ENCODE assay signal across 11 cellular contexts in the genomic region with DNA sequence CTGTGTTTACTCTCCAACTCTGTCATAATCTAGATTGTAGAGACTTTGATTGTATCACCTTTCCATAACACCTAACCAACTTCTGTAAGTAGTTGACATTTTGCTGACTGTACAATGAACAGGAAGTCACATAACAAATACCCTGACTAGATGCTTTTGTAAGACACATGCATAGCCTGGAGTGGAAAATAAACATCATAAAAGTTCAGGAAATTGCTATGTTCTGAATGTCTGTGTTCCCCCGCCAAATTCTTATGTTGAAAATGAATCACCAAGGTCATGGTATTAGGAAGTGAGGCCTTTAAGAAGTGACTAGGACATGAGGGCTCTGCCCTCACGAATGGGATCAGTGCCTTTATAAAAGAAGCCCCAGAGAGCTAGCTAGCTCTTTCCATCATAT. TPM values are rescaled to one million over a fixed set of nuclear protein-coding genes. Genes with fewer than 3 reads are reported as not detected.
DNase-seq lines count a peak whose midpoint lies in the region; ATAC-seq, FAIRE-seq and TF ChIP-seq lines count a peak whose summit lies in the region.
"Had no signal": no experiment of that assay in that cellular context is flagged by ENCODE, and none has a peak within 500 bp of the region (broad histone marks: within the 10 kb centered on the region; RNA-seq: fewer than 3 reads in every experiment).

No MANE protein-coding gene starts in this region.

- no peak for TF ChIP-seq RAD21 in K562 (CRISPR knock-in tag; conservative IDR thresholded peaks at IDR 0.05 in 1 of 2, IDR thresholded peaks at IDR 0.05 in 1 of 2)

- no peak overlapping the region for H3K9ac ChIP-seq in Karpas-422 (ENCODE audit: low read length)
- H3K9ac ChIP-seq in K562 (ENCODE audit: insufficient read depth in 1 of 2, low read depth in 2 of 2, low read length in 2 of 2) = no peak overlapping the region

- H3K27me3 ChIP-seq in Karpas-422 (ENCODE audit: low read length) (no peaks in the 10 kb centered on the region), K562 (ENCODE audit: control insufficient read depth in 2 of 2, insufficient read depth in 2 of 2, low read length in 2 of 2) (peaks cover 2 to 6% of the 10 kb centered on the region in 2 experiments; a peak in 3 of 5 replicates)
- H3K27me3 ChIP-seq: pancreas had no signal

- no peak for FAIRE-seq in K562 (lab: Jason Lieb, UNC)
- FAIRE-seq: pancreas had no signal

- CTCF ChIA-PET in K562 (lab: Yijun Ruan, JAX; ENCODE audit: low intra/inter-chr PET ratio) = no interaction called here

- DNase-seq in DMS153 (lab: John Stamatoyannopoulos, UW) (peak; percentile 93), Karpas-422 (peak; percentile 14), K562 (ENCODE audit: extremely low read depth in 1 of 4, low spot score in 3 of 4) (no peak), lung microvascular endothelial cell (ENCODE audit: low read depth in 2 of 2) (peak; percentile 90 to 96), OCI-M2 (lab: John Stamatoyannopoulos, UW; ENCODE audit: unreplicated experiment) (no peak), NCI-H345 (lab: John Stamatoyannopoulos, UW) (no peak), GM19240 (ENCODE audit: insufficient read length, low spot score) (no peak)
- DNase-seq: activated gamma-delta T cell; pancreas; stimulated activated naive CD4-positive, alpha-beta T cell treated with Interleukin-2 at 50 U/mL for 16 hours had no signal

- no peak for TF ChIP-seq EP300 in K562 (IDR thresholded peaks at IDR 0.05; ENCODE audit: low read length)

- H3K9me3 ChIP-seq in Karpas-422 (ENCODE audit: low read length) = no peaks in the 10 kb centered on the region
- no peaks in the 10 kb centered on the region; the same call in 1 of the 2 replicates for H3K9me3 ChIP-seq in K562 (replicated peaks; ENCODE audit: control insufficient read depth, insufficient read depth, low read depth, low read length)
- H3K9me3 ChIP-seq: pancreas had no signal

- H3K4me3 ChIP-seq in Karpas-422 (ENCODE audit: low read length) = no peak overlapping the region
- H3K4me3 ChIP-seq in K562 = no peak overlapping the region
- H3K4me3 ChIP-seq: pancreas had no signal

- H2AFZ ChIP-seq in Karpas-422 (ENCODE audit: low read length) (no peak overlapping the region), K562 (ENCODE audit: low read depth, low read length) (no peak overlapping the region)

- no peaks in the 10 kb centered on the region for H3K9me2 ChIP-seq in Karpas-422 (replicated peaks; ENCODE audit: insufficient read depth, low read length)

- TF ChIP-seq CTCF in K562 (IDR thresholded peaks at IDR 0.05 in 2 of 3, conservative IDR thresholded peaks at IDR 0.05 in 1 of 3; ENCODE audit: insufficient read depth in 2 of 3, low read depth in 1 of 3, low read length in 3 of 3) = no peak

- ATAC-seq in K562 (no peak), HG03095 (IDR thresholded peaks at IDR 0.05; ENCODE audit: unreplicated experiment) (no peak)

- H3K4me2 ChIP-seq in Karpas-422 (ENCODE audit: low read depth, low read length, poor library complexity, severe bottlenecking) = no peak overlapping the region
- no peak overlapping the region for H3K4me2 ChIP-seq in K562 (ENCODE audit: insufficient read depth, low read length)

- WGBS in K562 (ENCODE audit: insufficient coverage, low coverage, missing lambda C conversion rate) = 5% methylated on average over 2 of the region's 2 CpGs

- H3K9me1 ChIP-seq in K562 (ENCODE audit: control insufficient read depth, insufficient read depth, low read length) = no peaks in the 10 kb centered on the region

- H3K27ac ChIP-seq in Karpas-422 (ENCODE audit: low read length) = no peak overlapping the region
- H3K27ac ChIP-seq in K562 (ENCODE audit: extremely low read depth, low read depth, low read length) = no peak overlapping the region
- H3K27ac ChIP-seq: pancreas had no signal

- no peaks in the 10 kb centered on the region for H3K36me3 ChIP-seq in Karpas-422 (ENCODE audit: insufficient read depth, low read length)
- no peaks in the 10 kb centered on the region for H3K36me3 ChIP-seq in K562 (ENCODE audit: control insufficient read depth, insufficient read depth, low read length)
- H3K36me3 ChIP-seq: pancreas had no signal

- in situ Hi-C loops in K562 (cut with MboI) = no loop called here

- no peak for TF ChIP-seq POLR2A in K562 (conservative IDR thresholded peaks at IDR 0.05)

- POLR2A ChIA-PET in K562 (lab: Yijun Ruan, JAX) = interaction anchor here (1.4 kb wide), 1 partner anchor 10 kb away, joined by 3 read pairs; no protein-coding TSS in a partner anchor

- H4K20me1 ChIP-seq in Karpas-422 (ENCODE audit: insufficient read depth, low read depth, low read length) (no peaks in the 10 kb centered on the region), K562 (replicated peaks; ENCODE audit: control insufficient read depth, insufficient read depth, low read length) (no peaks in the 10 kb centered on the region)

- H3K4me1 ChIP-seq in Karpas-422 (ENCODE audit: low read length) (peaks cover 8% of the 10 kb centered on the region), K562 (replicated peaks in 1 of 2; ENCODE audit: control insufficient read depth in 2 of 2, insufficient read depth in 2 of 2, low read length in 2 of 2) (no peaks in the 10 kb centered on the region; a peak in 1 of 5 replicates)
- H3K4me1 ChIP-seq: pancreas had no signal

- H3K79me2 ChIP-seq in Karpas-422 (ENCODE audit: low read length) (no peaks in the 10 kb centered on the region), K562 (ENCODE audit: control insufficient read depth, insufficient read depth, low read length) (no peaks in the 10 kb centered on the region)

- intact Hi-C loops in K562 (cut with micrococcal nuclease) = no loop called here

- BruUV-seq in K562 (replicated peaks; lab: Mats Ljungman, UMichigan) = no TSS peak

TF ChIP-seq in K562, 482 proteins besides CTCF, POLR2A, EP300 and RAD21 (continues in another document):
- TF ChIP-seq MAFF (IDR thresholded peaks at IDR 0.05; ENCODE audit: low read length) (peak; percentile 45; the same call in 1 of the 2 replicates), SPI1 (IDR thresholded peaks at IDR 0.05; ENCODE audit: borderline replicate concordance, low read depth, low read length) (no peak), ZNF41 (CRISPR knock-in tag; conservative IDR thresholded peaks at IDR 0.05) (no peak), ZNF75A (CRISPR knock-in tag; IDR thresholded peaks at IDR 0.05) (no peak), PHF8 (IDR thresholded peaks at IDR 0.05; ENCODE audit: borderline replicate concordance, low read length) (no peak), KDM5B (IDR thresholded peaks at IDR 0.05; ENCODE audit: insufficient replicate concordance, low read depth, low read length) (no peak), NRF1 (conservative IDR thresholded peaks at IDR 0.05 in 1 of 2, IDR thresholded peaks at IDR 0.05 in 1 of 2) (no peak), MBD1 (CRISPR knock-in tag; IDR thresholded peaks at IDR 0.05) (no peak)
- TF ChIP-seq, protein P1, sequence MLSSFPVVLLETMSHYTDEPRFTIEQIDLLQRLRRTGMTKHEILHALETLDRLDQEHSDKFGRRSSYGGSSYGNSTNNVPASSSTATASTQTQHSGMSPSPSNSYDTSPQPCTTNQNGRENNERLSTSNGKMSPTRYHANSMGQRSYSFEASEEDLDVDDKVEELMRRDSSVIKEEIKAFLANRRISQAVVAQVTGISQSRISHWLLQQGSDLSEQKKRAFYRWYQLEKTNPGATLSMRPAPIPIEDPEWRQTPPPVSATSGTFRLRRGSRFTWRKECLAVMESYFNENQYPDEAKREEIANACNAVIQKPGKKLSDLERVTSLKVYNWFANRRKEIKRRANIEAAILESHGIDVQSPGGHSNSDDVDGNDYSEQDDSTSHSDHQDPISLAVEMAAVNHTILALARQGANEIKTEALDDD (IDR thresholded peaks at IDR 0.05) = no peak
- TF ChIP-seq, protein P2, sequence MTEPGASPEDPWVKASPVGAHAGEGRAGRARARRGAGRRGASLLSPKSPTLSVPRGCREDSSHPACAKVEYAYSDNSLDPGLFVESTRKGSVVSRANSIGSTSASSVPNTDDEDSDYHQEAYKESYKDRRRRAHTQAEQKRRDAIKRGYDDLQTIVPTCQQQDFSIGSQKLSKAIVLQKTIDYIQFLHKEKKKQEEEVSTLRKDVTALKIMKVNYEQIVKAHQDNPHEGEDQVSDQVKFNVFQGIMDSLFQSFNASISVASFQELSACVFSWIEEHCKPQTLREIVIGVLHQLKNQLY (CRISPR knock-in tag; conservative IDR thresholded peaks at IDR 0.05) = no peak

RNA-seq across cellular contexts. Expression of gene ZSWIM5, which starts 40.4 kb away (rescaled TPM):
- total RNA-seq in Karpas-422 (2014; rRNA removed; shearing (Covaris generic); ENCODE audit: low replicate concordance) = 0.04 TPM in 2 replicates
- 0.05 TPM in 1 of 2 replicates, not detected in the other for total RNA-seq in K562 (2011; cell fraction: chromatin; rRNA removed; ENCODE audit: low replicate concordance)
- total RNA-seq in K562 (2011; cell fraction: nucleolus; rRNA removed) = 0.17 TPM in 1 of 2 replicates, not detected in the other
- total RNA-seq in K562 (2011; cell fraction: nucleoplasm; rRNA removed) = not detected in 2 replicates
- total RNA-seq in K562 (2014; rRNA removed) (under 0.01 and 0.08 TPM in 2 replicates), K562 (2014; rRNA removed; fragmentation: Illumina TruSeq; extraction: Trizol) (0.04 TPM in 1 of 2 replicates, not detected in the other), K562 (2015; rRNA removed; fragmentation: Illumina TruSeq; extraction: Trizol) (0.04 TPM in 2 replicates), K562 (2021) (0.07 and 0.22 TPM in 2 replicates), lung microvascular endothelial cell (4.8 and 10.1 TPM in 2 replicates)
- polyA plus RNA-seq in K562 (2011; rRNA removed) (0.01 TPM in 1 of 2 replicates, not detected in the other), K562 (2014; fragmentation: Illumina TruSeq; extraction: Trizol) (0.03 TPM in 1 of 2 replicates, not detected in the other), K562 (2014; fragmentation: Nextera tagmentation; extraction: Ambion mirVana) (not detected), K562 (2014; rRNA removed) (0.03 TPM in 1 of 2 replicates, not detected in the other)
- polyA plus RNA-seq in K562 (2011; cell fraction: cytosol; rRNA removed) = 0.03 and 0.04 TPM in 2 replicates
- polyA plus RNA-seq in K562 (2011; cell fraction: nucleus; rRNA removed) = 0.03 and 0.06 TPM in 2 replicates
- 0.07 and 0.26 TPM in 2 replicates for polyA plus RNA-seq in K562 (2012)
- 0.11 and 0.12 TPM in 2 replicates for polyA minus RNA-seq in K562 (2011; rRNA and poly(A)+ RNA removed)
- polyA minus RNA-seq in K562 (2011; cell fraction: cytosol; rRNA and poly(A)+ RNA removed) = not detected in 2 replicates
- under 0.01 and 0.13 TPM in 2 replicates for polyA minus RNA-seq in K562 (2011; cell fraction: nucleus; rRNA and poly(A)+ RNA removed)

Comparison
In these comparisons a context has a peak if more than half of its experiments do, and no peak if none do; other contexts are left out.
1. DNase-seq: peak in DMS153 (single experiment), Karpas-422 (single experiment) and lung microvascular endothelial cell (2 of 2); none in K562 (0 of 4), OCI-M2 (single experiment), NCI-H345 (single experiment) and GM19240 (single experiment).